Comparison of ENCODE assay signal across 8 cellular contexts in the genomic region with DNA sequence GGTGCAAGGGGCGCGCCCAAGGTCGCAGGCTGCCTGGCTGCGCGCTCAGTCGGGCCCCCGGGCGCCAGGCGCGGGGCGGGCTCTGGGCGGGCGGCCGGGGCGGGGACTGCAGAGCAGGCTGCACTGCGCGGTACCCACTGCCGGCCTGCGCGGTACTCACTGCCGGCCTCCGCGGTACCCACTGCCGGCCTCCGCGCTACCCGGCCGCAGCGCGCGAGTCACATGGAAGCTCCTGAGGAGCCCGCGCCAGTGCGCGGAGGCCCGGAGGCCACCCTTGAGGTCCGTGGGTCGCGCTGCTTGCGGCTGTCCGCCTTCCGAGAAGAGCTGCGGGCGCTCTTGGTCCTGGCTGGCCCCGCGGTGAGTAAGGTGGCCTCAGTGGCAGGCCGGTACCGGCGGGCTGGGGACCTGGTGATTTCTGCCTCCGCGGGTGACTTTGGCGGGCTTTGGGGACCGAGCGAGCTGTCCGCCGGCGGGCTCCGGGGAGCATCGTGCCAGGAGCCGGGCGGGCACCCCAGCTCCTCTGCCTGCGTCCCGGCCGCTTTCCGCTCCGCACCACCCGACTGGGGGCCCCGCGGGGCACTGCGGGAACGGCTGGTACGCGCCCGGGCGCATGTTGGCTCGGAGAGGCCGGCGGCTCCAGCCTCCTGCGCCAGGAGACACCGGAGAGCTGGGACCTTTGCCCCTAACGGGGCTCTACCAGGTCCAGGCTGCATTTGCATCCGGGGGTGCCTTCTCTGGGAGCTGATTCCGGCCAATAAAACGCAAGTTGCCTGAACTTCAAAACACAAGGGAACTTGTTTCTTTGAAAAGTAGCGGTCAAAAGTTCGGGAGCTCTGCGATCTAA. TPM values are rescaled to one million over a fixed set of nuclear protein-coding genes. Genes with fewer than 3 reads are reported as not detected.
A peak's percentile ranks its signal among the peaks of the same experiment; 100 is the strongest.
DNase-seq lines count a peak whose midpoint lies in the region; ATAC-seq and TF ChIP-seq lines count a peak whose summit lies in the region.

TSS of gene SLC47A1 (plus strand) at position 137 of the 844 bp plus-strand sequence. CDS start at position 223, 86 bp downstream.

- peak; percentile 46 to 95 (median 91) for ATAC-seq in heart left ventricle

- peaks cover 49% of the 10 kb centered on the region for H3K27me3 Mint-ChIP-seq in progenitor cell of endocrine pancreas

- no peak within 1 kb of the TSS for H3K4me2 ChIP-seq in Karpas-422 (ENCODE audit: low read depth, low read length, poor library complexity, severe bottlenecking)

- in situ Hi-C loops in ACHN (cut with HindIII; ENCODE audit: low pct_ligation_motif_present, low pct_unique_long_range_greater_than_20kb, low sequenced_read_pairs) = no loop called here

- no peaks in the 10 kb centered on the region for H3K36me3 Mint-ChIP-seq in progenitor cell of endocrine pancreas (ENCODE audit: insufficient read depth)

- H3K9me3 ChIP-seq in heart left ventricle (no peaks in the 10 kb centered on the region), Karpas-422 (ENCODE audit: low read length) (no peaks in the 10 kb centered on the region)

- DNase-seq in ACHN (peak; percentile 23), H7 (peak; percentile 89), heart left ventricle (peak in 4 of 5 donors; percentile 35 to 66 (median 58)), progenitor cell of endocrine pancreas (ENCODE audit: low spot score, unreplicated experiment) (no peak), Karpas-422 (no peak), globus pallidus (ENCODE audit: low spot score) (no peak), COR-L47 (lab: John Stamatoyannopoulos, UW) (no peak)
- DNase-seq in activated T-cell treated with anti-CD3 and anti-CD28 coated beads, Interleukin-2, amount 50 U/mL, for 48 hours = peak; percentile 44 to 46

- H3K4me1 ChIP-seq in heart left ventricle (peaks cover 0 to 22% (median 3%) of the 10 kb centered on the region in 12 donors), Karpas-422 (ENCODE audit: low read length) (peaks cover 18% of the 10 kb centered on the region)

- peaks cover 36% of the 10 kb centered on the region for H3K4me1 Mint-ChIP-seq in progenitor cell of endocrine pancreas (ENCODE audit: low read depth)

- no peaks in the 10 kb centered on the region for H3K9me3 Mint-ChIP-seq in progenitor cell of endocrine pancreas (ENCODE audit: low read depth)

- H3K4me3 Mint-ChIP-seq in progenitor cell of endocrine pancreas (ENCODE audit: low read depth) = peak within 1 kb of the TSS; percentile 63

- TF ChIP-seq POLR2A in heart left ventricle (IDR thresholded peaks at IDR 0.05) = no peak

- H3K9me2 ChIP-seq in Karpas-422 (replicated peaks; ENCODE audit: insufficient read depth, low read length) = no peaks in the 10 kb centered on the region

- H3K27ac Mint-ChIP-seq in progenitor cell of endocrine pancreas = peak within 1 kb of the TSS; percentile 62

- H3K79me2 ChIP-seq in Karpas-422 (ENCODE audit: low read length) = no peaks in the 10 kb centered on the region

- no peak for TF ChIP-seq CTCF in heart left ventricle (IDR thresholded peaks at IDR 0.05)
- TF ChIP-seq CTCF in progenitor cell of endocrine pancreas (IDR thresholded peaks at IDR 0.05; ENCODE audit: unreplicated experiment) = no peak

- H2AFZ ChIP-seq in Karpas-422 (ENCODE audit: low read length) = no peak within 1 kb of the TSS

- H4K20me1 ChIP-seq in Karpas-422 (ENCODE audit: insufficient read depth, low read depth, low read length) = no peaks in the 10 kb centered on the region; the same call in 1 of the 2 replicates

- H3K36me3 ChIP-seq in H7 (replicated peaks; ENCODE audit: control insufficient read depth, insufficient read depth, low read length) (no peaks in the 10 kb centered on the region), heart left ventricle (no peaks in the 10 kb centered on the region), Karpas-422 (ENCODE audit: insufficient read depth, low read length) (no peaks in the 10 kb centered on the region)

- H3K4me3 ChIP-seq in H7 (ENCODE audit: insufficient read depth, low read depth, low read length) (peak within 1 kb of the TSS; percentile 68), heart left ventricle (peak within 1 kb of the TSS; percentile 41 to 88 (median 66)), Karpas-422 (ENCODE audit: low read length) (no peak within 1 kb of the TSS)

- WGBS in heart left ventricle, 4 donors = 0 to 4% (median 1%) methylated on average over 18 to 87 of the region's 87 CpGs

- H3K27me3 ChIP-seq in H7 (ENCODE audit: control insufficient read depth, insufficient read depth, low read length) (peaks cover 26% of the 10 kb centered on the region), heart left ventricle (peaks cover 0 to 36% (median 4%) of the 10 kb centered on the region in 9 donors), Karpas-422 (ENCODE audit: low read length) (no peaks in the 10 kb centered on the region)

- intact Hi-C loops in heart left ventricle (cut with DNase I) = loop anchor here in 1 of 10 donors (5.0 kb wide), 1 partner anchor 223 kb away; no protein-coding TSS in a partner anchor

- H3K27ac ChIP-seq in heart left ventricle (peak within 1 kb of the TSS in 6 of 12 donors; percentile 34 to 67 (median 46)), Karpas-422 (ENCODE audit: low read length) (no peak within 1 kb of the TSS)

- no peak within 1 kb of the TSS for H3K9ac ChIP-seq in Karpas-422 (ENCODE audit: low read length)

RNA-seq across cellular contexts. Expression of gene SLC47A1, which starts in this region (rescaled TPM):
- total RNA-seq in H7 (2014; rRNA removed; shearing (Covaris generic)) = 11.6 and 13.0 TPM in 2 replicates
- total RNA-seq in heart left ventricle (10 to 100 TPM in 7 of 9 donors, 1 to 10 TPM in 2; 5.8 to 25.5 (median 12.4) TPM), progenitor cell of endocrine pancreas (1.1 and 2.3 TPM in 2 replicates)
- polyA plus RNA-seq in heart left ventricle = 1 to 10 TPM; 1.8 to 9.1 TPM
- not detected in 2 replicates for total RNA-seq in Karpas-422 (2014; rRNA removed; shearing (Covaris generic); ENCODE audit: low replicate concordance)

Comparison
In these comparisons a context has a peak if more than half of its experiments do, and no peak if none do; other contexts are left out.
1. DNase-seq: peak in ACHN (single experiment), H7 (single experiment), activated T-cell treated with anti-CD3 and anti-CD28 coated beads, Interleukin-2, amount 50 U/mL, for 48 hours (2 of 2) and heart left ventricle (4 of 5); none in progenitor cell of endocrine pancreas (single experiment), Karpas-422 (single experiment), globus pallidus (single experiment) and COR-L47 (single experiment).